Comparison of ENCODE assay signal across 8 cellular contexts in genomic region chr5:140402258-140403074, GRCh38. TPM values are rescaled to one million over a fixed set of nuclear protein-coding genes. Genes with fewer than 3 reads are reported as not detected.
DNase-seq lines count a peak whose midpoint lies in the region; ATAC-seq and TF ChIP-seq lines count a peak whose summit lies in the region.

No MANE protein-coding gene starts in this region.

- no CpG with 5 or more reads among the region's 36 CpGs for WGBS in neuronal stem cell (ENCODE audit: extremely low coverage in 2 of 2, insufficient read length in 2 of 2, insufficient replicate concordance in 1 of 2), 2 donors
- WGBS in testis, 2 donors = 2 to 3% methylated on average over 15 to 31 of the region's 36 CpGs

- H3K14ac ChIP-seq in neuronal stem cell (ENCODE audit: low read length) = peak overlapping the region; percentile 63

- H3K4me3 ChIP-seq in Peyer's patch (peak overlapping the region; percentile 78 to 97 (median 92)), fibroblast of villous mesenchyme (ENCODE audit: low read depth, low read length) (peak overlapping the region; percentile 98), neuronal stem cell (ENCODE audit: low read length in 2 of 2) (peak overlapping the region; percentile 81 to 96), testis (peak overlapping the region; percentile 94 to 99)

- peaks cover 14% of the 10 kb centered on the region for H3K36me3 Mint-ChIP-seq in activated T-helper 17 cell treated with anti-CD3 and anti-CD28 coated beads, Interleukin-2, amount 50 U/mL, for 72 hours (ENCODE audit: low read depth)

- H3K9me3 Mint-ChIP-seq in activated T-helper 17 cell treated with anti-CD3 and anti-CD28 coated beads, Interleukin-2, amount 50 U/mL, for 72 hours = no peaks in the 10 kb centered on the region

- H2BK12ac ChIP-seq in neuronal stem cell (ENCODE audit: low read length) = no peak overlapping the region

- H3K4me3 Mint-ChIP-seq in activated T-helper 17 cell treated with anti-CD3 and anti-CD28 coated beads, Interleukin-2, amount 50 U/mL, for 72 hours = no peak overlapping the region

- H3K27me3 Mint-ChIP-seq in activated T-helper 17 cell treated with anti-CD3 and anti-CD28 coated beads, Interleukin-2, amount 50 U/mL, for 72 hours = no peaks in the 10 kb centered on the region

- H2BK120ac ChIP-seq in neuronal stem cell (ENCODE audit: low read depth, low read length) = peak overlapping the region; percentile 81

- peaks cover 9% of the 10 kb centered on the region for H3K79me1 ChIP-seq in neuronal stem cell (ENCODE audit: low read depth, low read length)

- H3K4ac ChIP-seq in neuronal stem cell (ENCODE audit: low read length) = peak overlapping the region; percentile 96

- peak overlapping the region; percentile 99 for H2BK5ac ChIP-seq in neuronal stem cell (ENCODE audit: low read length)

- H3K27ac ChIP-seq in Peyer's patch = peak overlapping the region; percentile 95 to 99 (median 98)
- peak overlapping the region; percentile 88 for H3K27ac ChIP-seq in neuronal stem cell (replicated peaks; ENCODE audit: low read length)
- peak overlapping the region; percentile 94 to 97 for H3K27ac ChIP-seq in testis

- H2BK15ac ChIP-seq in neuronal stem cell (ENCODE audit: low read length) = peak overlapping the region; percentile 85

- DNase-seq in COR-L47 (lab: John Stamatoyannopoulos, UW) (peak; percentile 7), Peyer's patch (peak; percentile 28 to 69 (median 67)), fibroblast of villous mesenchyme (ENCODE audit: low read depth) (peak; percentile 54), neuronal stem cell (ENCODE audit: low spot score) (peak; percentile 54), testis (peak; percentile 53)

- peaks cover 15% of the 10 kb centered on the region for H3K4me1 Mint-ChIP-seq in activated T-helper 17 cell treated with anti-CD3 and anti-CD28 coated beads, Interleukin-2, amount 50 U/mL, for 72 hours

- H4K91ac ChIP-seq in neuronal stem cell (ENCODE audit: low read depth, low read length, poor library complexity) = peak overlapping the region; percentile 53

- ATAC-seq in HG02642 (IDR thresholded peaks at IDR 0.05; ENCODE audit: poor library complexity, unreplicated experiment) (peak; percentile 3), HG02981 (IDR thresholded peaks at IDR 0.05; ENCODE audit: unreplicated experiment) (no peak)
- ATAC-seq in activated T-helper 17 cell treated with anti-CD3 and anti-CD28 coated beads, Interleukin-2, amount 50 U/mL, for 72 hours (replicated peaks) = peak; percentile 0

- peak overlapping the region; percentile 88 for H2AFZ ChIP-seq in neuronal stem cell (ENCODE audit: low read length)

- peak overlapping the region; percentile 70 for H3K23ac ChIP-seq in neuronal stem cell (ENCODE audit: low read depth, low read length, poor library complexity)

- H3K9me3 ChIP-seq in Peyer's patch (no peaks in the 10 kb centered on the region), neuronal stem cell (replicated peaks in 1 of 2; ENCODE audit: control insufficient read depth in 2 of 2, insufficient read depth in 1 of 2, low read depth in 1 of 2, low read length in 2 of 2) (no peaks in the 10 kb centered on the region), testis (no peaks in the 10 kb centered on the region)

- peak overlapping the region; percentile 98 for H3K18ac ChIP-seq in neuronal stem cell (ENCODE audit: low read length)

- intact Hi-C loops in testis (cut with DNase I; ENCODE audit: low total_unique reads) = no loop called here

- peak overlapping the region; percentile 60 for H3K4me2 ChIP-seq in neuronal stem cell (ENCODE audit: insufficient read depth, low read length, poor library complexity, severe bottlenecking)

- H2AK5ac ChIP-seq in neuronal stem cell (ENCODE audit: low read depth, low read length) = peak overlapping the region; percentile 98

- H4K8ac ChIP-seq in neuronal stem cell (ENCODE audit: low read depth, low read length) = no peak overlapping the region

- TF ChIP-seq CTCF in Peyer's patch (IDR thresholded peaks at IDR 0.05) = no peak
- TF ChIP-seq CTCF in fibroblast of villous mesenchyme (IDR thresholded peaks at IDR 0.05; ENCODE audit: insufficient read depth, low read depth, low read length) = no peak
- TF ChIP-seq CTCF in testis (IDR thresholded peaks at IDR 0.05) = no peak

- H3K27ac Mint-ChIP-seq in activated T-helper 17 cell treated with anti-CD3 and anti-CD28 coated beads, Interleukin-2, amount 50 U/mL, for 72 hours = no peak overlapping the region

- H3K27me3 ChIP-seq in Peyer's patch (no peaks in the 10 kb centered on the region), neuronal stem cell (ENCODE audit: control insufficient read depth in 3 of 3, insufficient read depth in 3 of 3, low read depth in 1 of 3, low read length in 3 of 3) (no peaks in the 10 kb centered on the region), testis (no peaks in the 10 kb centered on the region)

- peaks cover 0 to 36% (median 8%) of the 10 kb centered on the region in 4 donors for H3K4me1 ChIP-seq in Peyer's patch
- H3K4me1 ChIP-seq in neuronal stem cell (ENCODE audit: control insufficient read depth in 2 of 2, insufficient read depth in 1 of 2, low read depth in 1 of 2, low read length in 2 of 2) = peaks cover 2 to 3% of the 10 kb centered on the region in 2 donors
- peaks cover 13% of the 10 kb centered on the region for H3K4me1 ChIP-seq in testis

- H3K36me3 ChIP-seq in Peyer's patch = peaks cover 0 to 11% (median 0%) of the 10 kb centered on the region in 3 donors
- H3K36me3 ChIP-seq in neuronal stem cell (replicated peaks in 1 of 2; ENCODE audit: control insufficient read depth in 2 of 2, insufficient read depth in 2 of 2, low read length in 2 of 2) = peaks cover 2 to 47% of the 10 kb centered on the region in 2 donors
- H3K36me3 ChIP-seq in testis (ENCODE audit: low read depth, missing control alignments) = no peaks in the 10 kb centered on the region

- H3K9ac ChIP-seq in neuronal stem cell (ENCODE audit: low read depth, low read length, poor library complexity) = peak overlapping the region; percentile 100

- TF ChIP-seq POLR2A in Peyer's patch (IDR thresholded peaks at IDR 0.05) = no peak
- TF ChIP-seq POLR2A in testis (IDR thresholded peaks at IDR 0.05) = no peak

RNA-seq across cellular contexts. Expression of gene ANKHD1, which starts 0.8 kb away (rescaled TPM):
- total RNA-seq in Peyer's patch = 100 to 1,000 TPM; 141 to 236 (median 211) TPM
- 100 to 1,000 TPM in 1 of 2 donors, 10 to 100 TPM in 1; 94.5 to 119 TPM for total RNA-seq in activated T-helper 17 cell treated with anti-CD3 and anti-CD28 coated beads, Interleukin-2, amount 50 U/mL, for 72 hours
- total RNA-seq in fibroblast of villous mesenchyme = 64.8 and 66.0 TPM in 2 replicates
- 63.3 TPM for polyA plus RNA-seq in neuronal stem cell (2013, experiment 1 of 2)
- 63.6 TPM for polyA plus RNA-seq in neuronal stem cell (2013, experiment 2 of 2)
- 100 to 1,000 TPM; 170 to 172 TPM for total RNA-seq in testis
- polyA plus RNA-seq in testis (ENCODE audit: insufficient read depth, low read depth, low replicate concordance) = 70.0 TPM

RNA-seq across cellular contexts. Expression of gene SLC4A9, which starts 42.5 kb away (rescaled TPM):
- total RNA-seq in Peyer's patch = 1 to 10 TPM in 1 of 4 donors, under 1 TPM in 2, not detected in 1; 0.38 to 2.5 (median 0.40) TPM
- under 1 TPM; 0.26 TPM for total RNA-seq in activated T-helper 17 cell treated with anti-CD3 and anti-CD28 coated beads, Interleukin-2, amount 50 U/mL, for 72 hours
- not detected in 2 replicates for total RNA-seq in fibroblast of villous mesenchyme
- polyA plus RNA-seq in neuronal stem cell (2013, experiment 1 of 2) = 0.04 TPM
- polyA plus RNA-seq in neuronal stem cell (2013, experiment 2 of 2) = 0.01 TPM
- total RNA-seq in testis = 1 to 10 TPM in 1 of 2 donors, under 1 TPM in 1; 0.81 to 1.2 TPM
- 1.2 TPM for polyA plus RNA-seq in testis (ENCODE audit: insufficient read depth, low read depth, low replicate concordance)

RNA-seq across cellular contexts. Expression of gene HBEGF, which starts 56.1 kb away (rescaled TPM):
- total RNA-seq in Peyer's patch = 10 to 100 TPM in 2 of 4 donors, 1 to 10 TPM in 2; 4.1 to 41.0 (median 10.1) TPM
- total RNA-seq in activated T-helper 17 cell treated with anti-CD3 and anti-CD28 coated beads, Interleukin-2, amount 50 U/mL, for 72 hours = 10 to 100 TPM; 12.6 to 22.9 TPM
- total RNA-seq in fibroblast of villous mesenchyme = 7.4 and 9.5 TPM in 2 replicates
- 6.6 TPM for polyA plus RNA-seq in neuronal stem cell (2013, experiment 1 of 2)
- 6.7 TPM for polyA plus RNA-seq in neuronal stem cell (2013, experiment 2 of 2)
- total RNA-seq in testis = 10 to 100 TPM; 23.2 to 23.9 TPM
- polyA plus RNA-seq in testis (ENCODE audit: insufficient read depth, low read depth, low replicate concordance) = 8.2 TPM

Comparison
In these comparisons a context has a peak if more than half of its experiments do, and no peak if none do; other contexts are left out.
1. DNase-seq: peak in every context shown above with its lines; median percentile 67 in Peyer's patch; 54 in fibroblast of villous mesenchyme; 54 in neuronal stem cell; 53 in testis; 7 in COR-L47.